ENCODE assay signal across 9 cellular contexts in genomic region chr19:543912-544608, GRCh38. TPM values are rescaled to one million over a fixed set of nuclear protein-coding genes. Genes with fewer than 3 reads are reported as not detected.
A peak's percentile ranks its signal among the peaks of the same experiment; 100 is the strongest.
DNase-seq lines count a peak whose midpoint lies in the region; ATAC-seq and TF ChIP-seq lines count a peak whose summit lies in the region.
"Had no signal": no experiment of that assay in that cellular context is flagged by ENCODE, and none has a peak within 500 bp of the region (broad histone marks: within the 10 kb centered on the region; RNA-seq: fewer than 3 reads in every experiment).

Gene GZMM, plus strand, starts transcription at chr19:544053. Its CDS starts 19 bp downstream, at chr19:544072.

- H3K27ac Mint-ChIP-seq in activated CD8-positive, alpha-beta T cell treated with anti-CD3 and anti-CD28 coated beads for 36 hours: peak within 1 kb of the TSS; percentile 94
- H3K27ac Mint-ChIP-seq in endothelial cell (ENCODE audit: unreplicated experiment): no peak within 1 kb of the TSS

- intact Hi-C loops in activated CD8-positive, alpha-beta T cell treated with anti-CD3 and anti-CD28 coated beads for 36 hours (cut with micrococcal nuclease): no loop called here

- no peaks in the 10 kb centered on the region for H3K9me3 Mint-ChIP-seq in activated CD8-positive, alpha-beta T cell treated with anti-CD3 and anti-CD28 coated beads for 36 hours
- H3K9me3 Mint-ChIP-seq in endothelial cell (ENCODE audit: unreplicated experiment): no peaks in the 10 kb centered on the region

- CTCF ChIA-PET in activated CD8-positive, alpha-beta T cell treated with anti-CD3 and anti-CD28 coated beads for 36 hours (lab: Charles Lee): no interaction called here
- CTCF ChIA-PET in GM10248 (lab: Yijun Ruan, JAX): no interaction called here

- H3K36me3 Mint-ChIP-seq in activated CD8-positive, alpha-beta T cell treated with anti-CD3 and anti-CD28 coated beads for 36 hours (ENCODE audit: low read depth): peaks cover 9% of the 10 kb centered on the region
- no peaks in the 10 kb centered on the region for H3K36me3 Mint-ChIP-seq in endothelial cell (ENCODE audit: low read depth, unreplicated experiment)

- peak within 1 kb of the TSS; percentile 85 for H3K4me3 Mint-ChIP-seq in activated CD8-positive, alpha-beta T cell treated with anti-CD3 and anti-CD28 coated beads for 36 hours
- peak within 1 kb of the TSS; percentile 26 for H3K4me3 Mint-ChIP-seq in endothelial cell (ENCODE audit: unreplicated experiment)

- POLR2A ChIA-PET in activated CD8-positive, alpha-beta T cell treated with anti-CD3 and anti-CD28 coated beads for 36 hours (lab: Charles Lee): interaction anchor here (0.7 to 1.4 kb wide), 2 partner anchors 8 to 83 kb away, joined by 3 read pairs; no protein-coding TSS in a partner anchor
- POLR2A ChIA-PET in GM10248 (lab: Yijun Ruan, JAX): no interaction called here

- peaks cover 20% of the 10 kb centered on the region for H3K4me1 Mint-ChIP-seq in activated CD8-positive, alpha-beta T cell treated with anti-CD3 and anti-CD28 coated beads for 36 hours (ENCODE audit: low read depth)
- no peaks in the 10 kb centered on the region for H3K4me1 Mint-ChIP-seq in endothelial cell (ENCODE audit: unreplicated experiment)

- DNase-seq in GM20000 (ENCODE audit: low spot score) (peak; percentile 36), endothelial cell (ENCODE audit: low spot score) (no peak), C1 segment of cervical spinal cord (lab: John Stamatoyannopoulos, UW) (no peak), H4 (ENCODE audit: low spot score) (no peak), GM10248 (ENCODE audit: extremely low spot score) (no peak), glomerular visceral epithelial cell (ENCODE audit: extremely low spot score) (no peak)
- DNase-seq in activated CD8-positive, alpha-beta T cell treated with anti-CD3 and anti-CD28 coated beads for 36 hours: peak; percentile 88
- peak; percentile 35 to 72 (median 52) for DNase-seq in stimulated activated CD4-positive, alpha-beta T cell treated with anti-CD3 and anti-CD28 coated beads, TNF-alpha, amount 100 ng/mL, for 24 hours (ENCODE audit: low read depth in 3 of 3)
- DNase-seq: NCI-H748 treated with DMSO at 0.1 percent for 48 hours had no signal

- peak; percentile 94 for ATAC-seq in activated CD8-positive, alpha-beta T cell treated with anti-CD3 and anti-CD28 coated beads for 36 hours

- H3K27me3 Mint-ChIP-seq in activated CD8-positive, alpha-beta T cell treated with anti-CD3 and anti-CD28 coated beads for 36 hours: no peaks in the 10 kb centered on the region
- peaks cover 3% of the 10 kb centered on the region for H3K27me3 Mint-ChIP-seq in endothelial cell (ENCODE audit: unreplicated experiment)

- TF ChIP-seq CTCF in GM20000 (IDR thresholded peaks at IDR 0.05; ENCODE audit: extremely low read depth, missing control alignments) (no peak), endothelial cell (IDR thresholded peaks at IDR 0.05; ENCODE audit: unreplicated experiment) (no peak), GM10248 (IDR thresholded peaks at IDR 0.05; ENCODE audit: control extremely low read depth, extremely low read depth, low read depth, missing control alignments) (no peak)
- no peak for TF ChIP-seq CTCF in activated CD8-positive, alpha-beta T cell treated with anti-CD3 and anti-CD28 coated beads for 36 hours (IDR thresholded peaks at IDR 0.05)

RNA-seq across cellular contexts. Expression of gene GZMM, which starts in this region (rescaled TPM):
- total RNA-seq in activated CD8-positive, alpha-beta T cell treated with anti-CD3 and anti-CD28 coated beads for 36 hours: 10 to 100 TPM; 52.7 to 58.5 TPM
- total RNA-seq in endothelial cell (ENCODE audit: unreplicated experiment): not detected
- not detected in 2 replicates for total RNA-seq in H4 (2014; rRNA removed; shearing (Covaris generic))

Comparison
In these comparisons a context has a peak if more than half of its experiments do, and no peak if none do; other contexts are left out.
1. RNA of gene GZMM (total RNA-seq): 52.7 to 58.5 TPM in activated CD8-positive, alpha-beta T cell treated with anti-CD3 and anti-CD28 coated beads for 36 hours; not detected in endothelial cell (single experiment) and not detected in H4; every median in the first group is over 10 times any median in the second.
2. DNase-seq: peak in GM20000 (single experiment), activated CD8-positive, alpha-beta T cell treated with anti-CD3 and anti-CD28 coated beads for 36 hours (single experiment) and stimulated activated CD4-positive, alpha-beta T cell treated with anti-CD3 and anti-CD28 coated beads, TNF-alpha, amount 100 ng/mL, for 24 hours (3 of 3); none in endothelial cell (single experiment), C1 segment of cervical spinal cord (0 of 14), H4 (single experiment), GM10248 (single experiment) and glomerular visceral epithelial cell (single experiment).